In genomic region chr16:2841606-2842339, GRCh38 we compare ENCODE assay signal across 13 cellular contexts. TPM values are rescaled to one million over a fixed set of nuclear protein-coding genes. Genes with fewer than 3 reads are reported as not detected.
DNase-seq lines count a peak whose midpoint lies in the region; ATAC-seq and TF ChIP-seq lines count a peak whose summit lies in the region.
"Had no signal": no experiment of that assay in that cellular context is flagged by ENCODE, and none has a peak within 500 bp of the region (broad histone marks: within the 10 kb centered on the region; RNA-seq: fewer than 3 reads in every experiment).

No MANE protein-coding gene starts in this region.

- no peak for DNase-seq in activated CD4-positive, alpha-beta T cell treated with anti-CD3 and anti-CD28 coated beads, Interleukin-2, amount 10 ng/mL, durations not matched to agents 24 days and 14 days
- no peak for DNase-seq in activated CD4-positive, alpha-beta T cell treated with anti-CD3 and anti-CD28 coated beads for 1 hour
- DNase-seq in T-helper 2 cell treated with Interferon-gamma antibody and Interleukin-4, amounts not matched to agents 5 μg/mL and 100 μg/mL, for 36 hours (ENCODE audit: low spot score), result no peak
- DNase-seq in fibroblast of mammary gland (ENCODE audit: low read depth) (no peak), H7 (no peak), type B pancreatic cell (ENCODE audit: extremely low spot score, unreplicated experiment) (no peak)
- DNase-seq in stimulated activated naive B cell treated with anti-CD40 and anti-IgM and Interleukin-4, amounts not matched to agents 10 μg/mL and 1 μg/mL and 100 μg/mL, for 72 hours, result no peak
- DNase-seq: amniotic stem cell, NCI-H1105, NCI-H526 treated with DMSO at 0.1 percent for 48 hours had no signal

- no peaks in the 10 kb centered on the region for H3K36me3 ChIP-seq in H7 (replicated peaks; ENCODE audit: control insufficient read depth, insufficient read depth, low read length)
- H3K36me3 ChIP-seq: SJSA1 had no signal

- H3K4me3 ChIP-seq in fibroblast of mammary gland (ENCODE audit: control insufficient read depth, low read depth, low read length) (peak overlapping the region; percentile 27), H7 (ENCODE audit: insufficient read depth, low read depth, low read length) (no peak overlapping the region)
- H3K4me3 ChIP-seq: SJSA1 had no signal

- ATAC-seq in stimulated activated naive B cell treated with anti-CD40 and anti-IgM and Interleukin-4, amounts not matched to agents 10 μg/mL and 1 μg/mL and 100 μg/mL, for 72 hours (replicated peaks), result peak in 1 of 2 donors; percentile 35
- ATAC-seq in HG03342 (IDR thresholded peaks at IDR 0.05; ENCODE audit: unreplicated experiment), result no peak

- intact Hi-C loops in activated CD4-positive, alpha-beta T cell treated with anti-CD3 and anti-CD28 coated beads, Interleukin-2, amount 10 ng/mL, durations not matched to agents 24 days and 14 days (cut with micrococcal nuclease), result no loop called here

- peak overlapping the region; percentile 85 for H3K27ac Mint-ChIP-seq in activated CD4-positive, alpha-beta T cell treated with anti-CD3 and anti-CD28 coated beads, Interleukin-2, amount 10 ng/mL, durations not matched to agents 24 days and 14 days
- H3K27ac Mint-ChIP-seq in T-helper 2 cell treated with Interferon-gamma antibody and Interleukin-4, amounts not matched to agents 5 μg/mL and 100 μg/mL, for 36 hours, result peak overlapping the region; percentile 78
- H3K27ac Mint-ChIP-seq in stimulated activated naive B cell treated with anti-CD40 and anti-IgM and Interleukin-4, amounts not matched to agents 10 μg/mL and 1 μg/mL and 100 μg/mL, for 72 hours, result peak overlapping the region; percentile 71
- H3K27ac Mint-ChIP-seq in type B pancreatic cell, result no peak overlapping the region
- H3K27ac Mint-ChIP-seq: endodermal cell had no signal

- peaks cover 2% of the 10 kb centered on the region for H3K27me3 Mint-ChIP-seq in activated CD4-positive, alpha-beta T cell treated with anti-CD3 and anti-CD28 coated beads, Interleukin-2, amount 10 ng/mL, durations not matched to agents 24 days and 14 days
- no peaks in the 10 kb centered on the region for H3K27me3 Mint-ChIP-seq in T-helper 2 cell treated with Interferon-gamma antibody and Interleukin-4, amounts not matched to agents 5 μg/mL and 100 μg/mL, for 36 hours (ENCODE audit: low read depth)
- peaks cover 21 to 29% of the 10 kb centered on the region in 2 donors for H3K27me3 Mint-ChIP-seq in stimulated activated naive B cell treated with anti-CD40 and anti-IgM and Interleukin-4, amounts not matched to agents 10 μg/mL and 1 μg/mL and 100 μg/mL, for 72 hours
- H3K27me3 Mint-ChIP-seq in type B pancreatic cell, result peaks cover 31% of the 10 kb centered on the region

- H3K27me3 ChIP-seq in H7 (ENCODE audit: control insufficient read depth, insufficient read depth, low read length), result no peaks in the 10 kb centered on the region

- TF ChIP-seq CTCF in fibroblast of mammary gland (conservative IDR thresholded peaks at IDR 0.05; ENCODE audit: control insufficient read depth, insufficient read depth, low read depth, low read length) (no peak), type B pancreatic cell (conservative IDR thresholded peaks at IDR 0.05) (no peak)

- peaks cover 3% of the 10 kb centered on the region for H3K9me3 Mint-ChIP-seq in activated CD4-positive, alpha-beta T cell treated with anti-CD3 and anti-CD28 coated beads, Interleukin-2, amount 10 ng/mL, durations not matched to agents 24 days and 14 days
- H3K9me3 Mint-ChIP-seq in T-helper 2 cell treated with Interferon-gamma antibody and Interleukin-4, amounts not matched to agents 5 μg/mL and 100 μg/mL, for 36 hours, result no peaks in the 10 kb centered on the region
- H3K9me3 Mint-ChIP-seq in stimulated activated naive B cell treated with anti-CD40 and anti-IgM and Interleukin-4, amounts not matched to agents 10 μg/mL and 1 μg/mL and 100 μg/mL, for 72 hours, result peaks cover 3% of the 10 kb centered on the region in 2 donors
- no peaks in the 10 kb centered on the region for H3K9me3 Mint-ChIP-seq in type B pancreatic cell

- H3K4me1 Mint-ChIP-seq in activated CD4-positive, alpha-beta T cell treated with anti-CD3 and anti-CD28 coated beads, Interleukin-2, amount 10 ng/mL, durations not matched to agents 24 days and 14 days, result peaks cover 20% of the 10 kb centered on the region
- H3K4me1 Mint-ChIP-seq in T-helper 2 cell treated with Interferon-gamma antibody and Interleukin-4, amounts not matched to agents 5 μg/mL and 100 μg/mL, for 36 hours (ENCODE audit: low read depth), result peaks cover 13% of the 10 kb centered on the region
- H3K4me1 Mint-ChIP-seq in stimulated activated naive B cell treated with anti-CD40 and anti-IgM and Interleukin-4, amounts not matched to agents 10 μg/mL and 1 μg/mL and 100 μg/mL, for 72 hours, result peaks cover 7 to 9% of the 10 kb centered on the region in 2 donors
- H3K4me1 Mint-ChIP-seq in type B pancreatic cell (ENCODE audit: unreplicated experiment), result no peaks in the 10 kb centered on the region

- peak overlapping the region; percentile 72 for H3K4me3 Mint-ChIP-seq in activated CD4-positive, alpha-beta T cell treated with anti-CD3 and anti-CD28 coated beads, Interleukin-2, amount 10 ng/mL, durations not matched to agents 24 days and 14 days
- H3K4me3 Mint-ChIP-seq in T-helper 2 cell treated with Interferon-gamma antibody and Interleukin-4, amounts not matched to agents 5 μg/mL and 100 μg/mL, for 36 hours, result peak overlapping the region; percentile 60
- H3K4me3 Mint-ChIP-seq in stimulated activated naive B cell treated with anti-CD40 and anti-IgM and Interleukin-4, amounts not matched to agents 10 μg/mL and 1 μg/mL and 100 μg/mL, for 72 hours, result peak overlapping the region; percentile 69 to 83
- H3K4me3 Mint-ChIP-seq in type B pancreatic cell, result no peak overlapping the region
- H3K4me3 Mint-ChIP-seq: endodermal cell had no signal

- no peaks in the 10 kb centered on the region for H3K36me3 Mint-ChIP-seq in activated CD4-positive, alpha-beta T cell treated with anti-CD3 and anti-CD28 coated beads, Interleukin-2, amount 10 ng/mL, durations not matched to agents 24 days and 14 days (ENCODE audit: low read depth)
- H3K36me3 Mint-ChIP-seq in T-helper 2 cell treated with Interferon-gamma antibody and Interleukin-4, amounts not matched to agents 5 μg/mL and 100 μg/mL, for 36 hours (ENCODE audit: low read depth), result no peaks in the 10 kb centered on the region
- peaks cover 3 to 4% of the 10 kb centered on the region in 2 donors for H3K36me3 Mint-ChIP-seq in stimulated activated naive B cell treated with anti-CD40 and anti-IgM and Interleukin-4, amounts not matched to agents 10 μg/mL and 1 μg/mL and 100 μg/mL, for 72 hours
- H3K36me3 Mint-ChIP-seq in type B pancreatic cell, result no peaks in the 10 kb centered on the region

RNA-seq across cellular contexts. Expression of gene ZG16B, which starts 11.7 kb away (rescaled TPM):
- total RNA-seq in activated CD4-positive, alpha-beta T cell treated with anti-CD3 and anti-CD28 coated beads, Interleukin-2, amount 10 ng/mL, durations not matched to agents 24 days and 14 days, result 9.3 and 11.0 TPM in 2 replicates
- total RNA-seq in H7 (2014; rRNA removed; shearing (Covaris generic)), result not detected in 2 replicates
- total RNA-seq in type B pancreatic cell (ENCODE audit: low replicate concordance), result 1.5 and 1.7 TPM in 2 replicates
- total RNA-seq: endodermal cell had no signal

RNA-seq across cellular contexts. Expression of gene PRSS22, which starts 16.2 kb away (rescaled TPM):
- total RNA-seq in activated CD4-positive, alpha-beta T cell treated with anti-CD3 and anti-CD28 coated beads, Interleukin-2, amount 10 ng/mL, durations not matched to agents 24 days and 14 days, result not detected in 2 replicates
- total RNA-seq in H7 (2014; rRNA removed; shearing (Covaris generic)), result 0.80 and 0.85 TPM in 2 replicates
- total RNA-seq in type B pancreatic cell (ENCODE audit: low replicate concordance), result 42.5 and 56.8 TPM in 2 replicates
- total RNA-seq: SJSA1 had no signal

RNA-seq across cellular contexts. Expression of gene PRSS21, which starts 24.7 kb away (rescaled TPM):
- total RNA-seq in activated CD4-positive, alpha-beta T cell treated with anti-CD3 and anti-CD28 coated beads, Interleukin-2, amount 10 ng/mL, durations not matched to agents 24 days and 14 days, result 10.2 and 11.8 TPM in 2 replicates
- total RNA-seq in H7 (2014; rRNA removed; shearing (Covaris generic)), result 0.42 and 1.5 TPM in 2 replicates
- not detected in 2 replicates for total RNA-seq in type B pancreatic cell (ENCODE audit: low replicate concordance)
- total RNA-seq: endodermal cell, SJSA1 had no signal

RNA-seq across cellular contexts. Expression of gene FLYWCH2, which starts 41.2 kb away (rescaled TPM):
- total RNA-seq in activated CD4-positive, alpha-beta T cell treated with anti-CD3 and anti-CD28 coated beads, Interleukin-2, amount 10 ng/mL, durations not matched to agents 24 days and 14 days, result 21.2 and 22.2 TPM in 2 replicates
- total RNA-seq in H7 (2014; rRNA removed; shearing (Covaris generic)), result 55.2 and 94.1 TPM in 2 replicates
- 43.1 and 45.9 TPM in 2 replicates for total RNA-seq in type B pancreatic cell (ENCODE audit: low replicate concordance)

RNA-seq across cellular contexts. Expression of gene PRSS41, which starts 43.5 kb away (rescaled TPM):
- not detected in 2 replicates for total RNA-seq in activated CD4-positive, alpha-beta T cell treated with anti-CD3 and anti-CD28 coated beads, Interleukin-2, amount 10 ng/mL, durations not matched to agents 24 days and 14 days
- not detected in 2 replicates for total RNA-seq in H7 (2014; rRNA removed; shearing (Covaris generic))
- total RNA-seq in type B pancreatic cell (ENCODE audit: low replicate concordance), result not detected in 2 replicates
- total RNA-seq: endodermal cell, SJSA1 had no signal

Comparison
In these comparisons a context has a peak if more than half of its experiments do, and no peak if none do; other contexts are left out.
1. RNA of gene PRSS22, which starts 16.2 kb away (total RNA-seq): 42.5 to 56.8 TPM in type B pancreatic cell; 0.80 to 0.85 TPM in H7 and not detected in activated CD4-positive, alpha-beta T cell treated with anti-CD3 and anti-CD28 coated beads, Interleukin-2, amount 10 ng/mL, durations not matched to agents 24 days and 14 days; every median in the first group is over 10 times any median in the second.